23 cellular contexts compared by ENCODE assay signal in the genomic region with DNA sequence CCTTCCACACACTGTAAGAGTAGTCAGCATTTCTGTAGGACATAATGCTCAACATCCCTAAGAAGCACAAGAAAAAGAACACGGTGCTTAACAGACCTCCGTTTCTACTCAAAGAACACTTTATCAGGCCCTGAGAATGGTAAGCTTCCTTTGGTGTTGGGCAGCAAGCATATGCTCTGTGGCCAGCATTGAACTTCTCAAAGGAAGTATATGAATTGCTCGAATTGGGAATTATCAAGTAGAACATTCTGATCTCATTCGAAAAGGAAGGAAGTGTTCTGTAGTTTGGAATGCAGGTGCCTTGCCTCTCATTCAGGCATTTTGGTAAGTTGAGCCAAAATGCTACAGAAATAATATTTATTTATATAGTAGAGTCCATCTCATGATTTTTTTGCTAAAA.
"Had no signal": no experiment of that assay in that cellular context is flagged by ENCODE, and none has a peak within 500 bp of the region (broad histone marks: within the 10 kb centered on the region; RNA-seq: fewer than 3 reads in every experiment).

No MANE protein-coding gene starts in this region.

- FAIRE-seq: colon, endometrium, frontal cortex, islet of Langerhans, keratinocyte had no signal

- DNase-seq: effector CD8-positive, alpha-beta T cell; effector memory CD8-positive, alpha-beta T cell; endodermal cell; foreskin keratinocyte; glutamatergic neuron; head of caudate nucleus; heart right ventricle; hippocampal formation; left colon; left ventricle myocardium superior; lower lobe of right lung; mammary epithelial cell; mesendoderm; midbrain; naive B cell had no signal

- H3K36me3 ChIP-seq: heart right ventricle, lower lobe of right lung had no signal

- H3K27me3 ChIP-seq: esophagus muscularis mucosa, foreskin keratinocyte, gastroesophageal sphincter, heart right ventricle had no signal

- H3K4me1 ChIP-seq: esophagus muscularis mucosa, foreskin keratinocyte had no signal

- H3K4me3 ChIP-seq: coronary artery, esophagus muscularis mucosa, gastroesophageal sphincter, heart right ventricle, lower lobe of right lung had no signal

- H3K27ac ChIP-seq: coronary artery, esophagus muscularis mucosa, foreskin keratinocyte, gastroesophageal sphincter, heart right ventricle, lower lobe of right lung had no signal

- H3K9me3 ChIP-seq: esophagus muscularis mucosa, gastroesophageal sphincter, heart right ventricle, lower lobe of right lung had no signal
